ENCODE assay signal across 13 cellular contexts in genomic region chr6:137846772-137847313, GRCh38. TPM values are rescaled to one million over a fixed set of nuclear protein-coding genes. Genes with fewer than 3 reads are reported as not detected.
DNase-seq lines count a peak whose midpoint lies in the region; ATAC-seq, FAIRE-seq and TF ChIP-seq lines count a peak whose summit lies in the region.
"Had no signal": no experiment of that assay in that cellular context is flagged by ENCODE, and none has a peak within 500 bp of the region (broad histone marks: within the 10 kb centered on the region; RNA-seq: fewer than 3 reads in every experiment).

No MANE protein-coding gene starts in this region.

- H3K27me3 ChIP-seq in CD8-positive, alpha-beta T cell (ENCODE audit: insufficient read depth, low read length), result no peaks in the 10 kb centered on the region
- H3K27me3 ChIP-seq: uterus had no signal

- intact Hi-C loops in CD8-positive, alpha-beta T cell (cut with DNase I, micrococcal nuclease), result no loop called here

- CTCF ChIA-PET in CD8-positive, alpha-beta T cell (lab: Charles Lee), result no interaction called here

- no peaks in the 10 kb centered on the region for H3K36me3 ChIP-seq in CD8-positive, alpha-beta T cell (ENCODE audit: insufficient read depth, low read length)
- H3K36me3 ChIP-seq: uterus had no signal

- no peaks in the 10 kb centered on the region for H3K9me3 ChIP-seq in CD8-positive, alpha-beta T cell (ENCODE audit: low read length)
- H3K9me3 ChIP-seq: uterus had no signal

- H3K27ac Mint-ChIP-seq in naive B cell, result no peak overlapping the region
- no peak overlapping the region for H3K27ac Mint-ChIP-seq in CD8-positive, alpha-beta T cell
- H3K27ac Mint-ChIP-seq: CD8-positive, alpha-beta memory T cell had no signal

- no peak overlapping the region for H3K27ac ChIP-seq in CD8-positive, alpha-beta T cell (ENCODE audit: low read depth, low read length)
- H3K27ac ChIP-seq: uterus had no signal

- H3K4me1 ChIP-seq in CD8-positive, alpha-beta T cell (ENCODE audit: insufficient read depth, low read length), result no peaks in the 10 kb centered on the region
- H3K4me1 ChIP-seq: uterus had no signal

- no peaks in the 10 kb centered on the region for H3K4me1 Mint-ChIP-seq in naive B cell
- H3K4me1 Mint-ChIP-seq in CD8-positive, alpha-beta T cell (ENCODE audit: low read depth), result no peaks in the 10 kb centered on the region
- H3K4me1 Mint-ChIP-seq: CD8-positive, alpha-beta memory T cell had no signal

- no peak overlapping the region for H3K4me3 ChIP-seq in CD8-positive, alpha-beta T cell (ENCODE audit: low read depth, low read length)
- H3K4me3 ChIP-seq: uterus had no signal

- H3K4me3 Mint-ChIP-seq in naive B cell, result no peak overlapping the region
- H3K4me3 Mint-ChIP-seq in CD8-positive, alpha-beta T cell, result no peak overlapping the region
- H3K4me3 Mint-ChIP-seq: CD8-positive, alpha-beta memory T cell had no signal

- H3K9me3 Mint-ChIP-seq in naive B cell, result peaks cover 0 to 11% (median 2%) of the 10 kb centered on the region in 7 donors
- no peaks in the 10 kb centered on the region for H3K9me3 Mint-ChIP-seq in CD8-positive, alpha-beta T cell

- H3K27me3 Mint-ChIP-seq in naive B cell, result no peaks in the 10 kb centered on the region
- no peaks in the 10 kb centered on the region for H3K27me3 Mint-ChIP-seq in CD8-positive, alpha-beta T cell (ENCODE audit: low read depth)

- ATAC-seq in HG02798 (IDR thresholded peaks at IDR 0.05; ENCODE audit: poor library complexity, unreplicated experiment) (peak; percentile 53), naive B cell (ENCODE audit: low read depth in 2 of 2) (peak; percentile 94 to 96), GM21737 (IDR thresholded peaks at IDR 0.05; ENCODE audit: unreplicated experiment) (no peak), HG03025 (IDR thresholded peaks at IDR 0.05; ENCODE audit: low FRiP score, unreplicated experiment) (no peak)
- no peak for ATAC-seq in CD8-positive, alpha-beta T cell

- POLR2A ChIA-PET in CD8-positive, alpha-beta T cell (lab: Charles Lee), result no interaction called here

- DNase-seq in GM12892 (ENCODE audit: insufficient read length) (no peak), UCSD-AML1 (lab: John Stamatoyannopoulos, UW; ENCODE audit: unreplicated experiment) (peak; percentile 75), naive B cell (peak; percentile 41), HuH-7 (ENCODE audit: low spot score) (no peak)
- no peak for DNase-seq in CD8-positive, alpha-beta T cell
- DNase-seq: activated T-cell treated with anti-CD3 and anti-CD28 coated beads, Interleukin-2, amount 50 U/mL, for 48 hours; CD8-positive, alpha-beta memory T cell; Karpas-422; kidney glomerular epithelial cell; uterus had no signal

- H3K36me3 Mint-ChIP-seq in naive B cell, result peaks cover 0 to 5% of the 10 kb centered on the region in 2 donors
- H3K36me3 Mint-ChIP-seq in CD8-positive, alpha-beta T cell, result no peaks in the 10 kb centered on the region

- FAIRE-seq in GM12892 (lab: Jason Lieb, UNC), result peak; percentile 83

- TF ChIP-seq POLR2A in GM12892 (IDR thresholded peaks at IDR 0.05; ENCODE audit: low read depth, low read length), result no peak

- TF ChIP-seq CTCF in CD8-positive, alpha-beta T cell (IDR thresholded peaks at IDR 0.05), result no peak

RNA-seq across cellular contexts. Expression of gene TNFAIP3, which starts 20.2 kb away (rescaled TPM):
- polyA plus RNA-seq in GM12892 (2012; ENCODE audit: missing spikeins), result 172 TPM
- polyA plus RNA-seq in naive B cell (ENCODE audit: low read depth in 6 of 6), result 10 to 100 TPM in 5 of 6 donors, 1 to 10 TPM in 1; 4.0 to 48.4 (median 33.8) TPM
- 1,000 to 10,000 TPM; 3,739 to 3,807 TPM for total RNA-seq in CD8-positive, alpha-beta T cell

Comparison
In these comparisons a context has a peak if more than half of its experiments do, and no peak if none do; other contexts are left out.
1. DNase-seq: peak in UCSD-AML1 (single experiment) and naive B cell (single experiment); none in GM12892 (single experiment), CD8-positive, alpha-beta T cell (0 of 7) and HuH-7 (single experiment).
2. ATAC-seq: peak in HG02798 (single experiment) and naive B cell (2 of 2); none in CD8-positive, alpha-beta T cell (single experiment), GM21737 (single experiment) and HG03025 (single experiment).